In genomic region chr13:89955773-89956172, GRCh38 we compare ENCODE assay signal across 34 cellular contexts.
"Had no signal": no experiment of that assay in that cellular context is flagged by ENCODE, and none has a peak within 500 bp of the region (broad histone marks: within the 10 kb centered on the region; RNA-seq: fewer than 3 reads in every experiment).

No MANE protein-coding gene starts in this region.

- H3K9me3 ChIP-seq: MG63 had no signal

- DNase-seq: Karpas-422, Kasumi-1, MG63, MM.1S, MV-4-11, NCI-H1048, NCI-H1092, NCI-H1092 treated with DMSO at 0.1 percent for 48 hours, NCI-H1105, NCI-H1105 treated with DMSO at 0.1 percent for 48 hours, NCI-H1417, NCI-H1417 treated with DMSO at 0.1 percent for 48 hours, NCI-H1436, NCI-H1436 treated with DMSO at 0.1 percent for 48 hours, NCI-H146, NCI-H1694, NCI-H1694 treated with DMSO at 0.1 percent for 48 hours, NCI-H187, NCI-H187 treated with DMSO at 0.1 percent for 48 hours, NCI-H1930, NCI-H2029, NCI-H2029 treated with DMSO at 0.1 percent for 48 hours, NCI-H2081, NCI-H2081 treated with DMSO at 0.1 percent for 48 hours, NCI-H2107, NCI-H2171, NCI-H2171 treated with DMSO at 0.1 percent for 48 hours, NCI-H226, NCI-H345, NCI-H446, NCI-H446 treated with DMSO at 0.1 percent for 48 hours, NCI-H510A, NCI-H510A treated with DMSO at 0.1 percent for 48 hours had no signal

- H3K9ac ChIP-seq: KMS-11 had no signal

- H3K4me2 ChIP-seq: KMS-11 had no signal

- H3K36me3 ChIP-seq: MG63 had no signal

- H3K4me3 ChIP-seq: MG63 had no signal

- H3K27me3 ChIP-seq: MG63 had no signal

- H3K27ac ChIP-seq: KMS-11 had no signal
